ENCODE assay signal across 23 cellular contexts in genomic region chr13:68938639-68939038, GRCh38.
DNase-seq lines count a peak whose midpoint lies in the region; ATAC-seq, FAIRE-seq and TF ChIP-seq lines count a peak whose summit lies in the region.
"Had no signal": no experiment of that assay in that cellular context is flagged by ENCODE, and none has a peak within 500 bp of the region (broad histone marks: within the 10 kb centered on the region; RNA-seq: fewer than 3 reads in every experiment).

No MANE protein-coding gene starts in this region.

- H4K5ac ChIP-seq in IMR-90 (ENCODE audit: low read depth, low read length): no peak overlapping the region

- H2BK120ac ChIP-seq in IMR-90 (ENCODE audit: low read depth, low read length) (no peak overlapping the region), neuronal stem cell (ENCODE audit: low read depth, low read length) (no peak overlapping the region)

- H3K36me3 ChIP-seq in GM23338 (ENCODE audit: insufficient read depth) (no peaks in the 10 kb centered on the region), IMR-90 (ENCODE audit: control insufficient read depth, insufficient read depth, low read length) (no peaks in the 10 kb centered on the region), K562 (ENCODE audit: control insufficient read depth, insufficient read depth, low read length) (no peaks in the 10 kb centered on the region), neuronal stem cell (replicated peaks in 1 of 2; ENCODE audit: control insufficient read depth in 2 of 2, insufficient read depth in 2 of 2, low read length in 2 of 2) (no peaks in the 10 kb centered on the region)
- H3K36me3 ChIP-seq: BLaER1 had no signal

- no peaks in the 10 kb centered on the region for H3K9me2 ChIP-seq in GM23338 (ENCODE audit: insufficient read depth)

- H3K9me3 ChIP-seq in IMR-90 (ENCODE audit: control insufficient read depth, insufficient read depth, low read length) (no peaks in the 10 kb centered on the region), K562 (replicated peaks; ENCODE audit: control insufficient read depth, insufficient read depth, low read depth, low read length) (no peaks in the 10 kb centered on the region), neuronal stem cell (replicated peaks in 1 of 2; ENCODE audit: control insufficient read depth in 2 of 2, insufficient read depth in 1 of 2, low read depth in 1 of 2, low read length in 2 of 2) (no peaks in the 10 kb centered on the region)
- H3K9me3 ChIP-seq in CD4-positive, alpha-beta T cell (ENCODE audit: control insufficient read depth, low read length): no peaks in the 10 kb centered on the region
- H3K9me3 ChIP-seq: BLaER1 had no signal

- no peaks in the 10 kb centered on the region for H3K27me3 Mint-ChIP-seq in GM23338 (ENCODE audit: insufficient read depth, low read depth, poor library complexity)
- no peaks in the 10 kb centered on the region for H3K27me3 Mint-ChIP-seq in CD4-positive, alpha-beta T cell
- H3K27me3 Mint-ChIP-seq: B cell; CD4-positive, alpha-beta memory T cell had no signal

- intact Hi-C loops in IMR-90 (cut with micrococcal nuclease): no loop called here
- intact Hi-C loops in K562 (cut with micrococcal nuclease): no loop called here
- intact Hi-C loops in CD4-positive, alpha-beta T cell (cut with DNase I, micrococcal nuclease): no loop called here

- dilution Hi-C loops in IMR-90 (cut with HindIII; ENCODE audit: low sequenced_read_pairs, unreplicated experiment): no loop called here

- TF ChIP-seq RAD21 in IMR-90 (IDR thresholded peaks at IDR 0.05; ENCODE audit: low read length): no peak
- no peak for TF ChIP-seq RAD21 in K562 (CRISPR knock-in tag; conservative IDR thresholded peaks at IDR 0.05 in 1 of 2, IDR thresholded peaks at IDR 0.05 in 1 of 2)

- DNase-seq in GM23338 (ENCODE audit: low spot score) (no peak), IMR-90 (no peak), K562 (ENCODE audit: extremely low read depth in 1 of 4, low spot score in 3 of 4) (no peak), neuronal stem cell (ENCODE audit: low spot score) (no peak), putamen (ENCODE audit: low spot score) (no peak), CD1c-positive myeloid dendritic cell (ENCODE audit: extremely low spot score) (no peak), erythroblast (lab: John Stamatoyannopoulos, UW) (no peak)
- no peak for DNase-seq in CD4-positive, alpha-beta T cell
- DNase-seq: Calu3; CD4-positive, alpha-beta memory T cell; COR-L47; DMS53; DMS79 treated with DMSO at 0.1 percent for 48 hours; GF-D8; H7; HFFc6 had no signal

- no peak overlapping the region for H3K56ac ChIP-seq in IMR-90 (ENCODE audit: extremely low read depth, insufficient read depth, low read length)

- no peak overlapping the region for H4K8ac ChIP-seq in IMR-90 (ENCODE audit: low read depth in 2 of 2, low read length in 2 of 2)
- H4K8ac ChIP-seq in neuronal stem cell (ENCODE audit: low read depth, low read length): no peak overlapping the region

- no TSS peak for BruUV-seq in IMR-90 (replicated peaks; lab: Mats Ljungman, UMichigan)
- no TSS peak for BruUV-seq in K562 (replicated peaks; lab: Mats Ljungman, UMichigan)

- peaks cover 14% of the 10 kb centered on the region for H3K4me1 Mint-ChIP-seq in GM23338
- no peaks in the 10 kb centered on the region for H3K4me1 Mint-ChIP-seq in CD4-positive, alpha-beta T cell (ENCODE audit: low read depth)
- H3K4me1 Mint-ChIP-seq: B cell; CD4-positive, alpha-beta memory T cell had no signal

- H2AFZ ChIP-seq in GM23338 (peak overlapping the region; percentile 5; the same call in 1 of the 2 replicates), IMR-90 (replicated peaks; ENCODE audit: low read length, poor library complexity) (no peak overlapping the region), K562 (ENCODE audit: low read depth, low read length) (no peak overlapping the region), neuronal stem cell (ENCODE audit: low read length) (peak overlapping the region; percentile 29)

- no peak overlapping the region for H2BK20ac ChIP-seq in IMR-90 (ENCODE audit: low read depth, low read length)

- TF ChIP-seq EP300 in K562 (IDR thresholded peaks at IDR 0.05; ENCODE audit: low read length): no peak

- no peak overlapping the region for H2BK12ac ChIP-seq in neuronal stem cell (ENCODE audit: low read length)

- H3K4me1 ChIP-seq in GM23338 (ENCODE audit: insufficient read depth) (peaks cover 22% of the 10 kb centered on the region), IMR-90 (ENCODE audit: control insufficient read depth, insufficient read depth, low read length) (no peaks in the 10 kb centered on the region), K562 (replicated peaks in 1 of 2; ENCODE audit: control insufficient read depth in 2 of 2, insufficient read depth in 2 of 2, low read length in 2 of 2) (no peaks in the 10 kb centered on the region), neuronal stem cell (ENCODE audit: control insufficient read depth in 2 of 2, insufficient read depth in 1 of 2, low read depth in 1 of 2, low read length in 2 of 2) (peaks cover 0 to 2% of the 10 kb centered on the region in 2 donors)
- H3K4me1 ChIP-seq: BLaER1 had no signal

- no peaks in the 10 kb centered on the region for H3K79me1 ChIP-seq in IMR-90 (ENCODE audit: low read depth in 1 of 2, low read length in 2 of 2)
- H3K79me1 ChIP-seq in neuronal stem cell (ENCODE audit: low read depth, low read length): no peaks in the 10 kb centered on the region

- no peak overlapping the region for H3K23ac ChIP-seq in IMR-90 (ENCODE audit: low read depth, low read length)
- no peak overlapping the region for H3K23ac ChIP-seq in neuronal stem cell (ENCODE audit: low read depth, low read length, poor library complexity)

- H4K20me1 ChIP-seq in GM23338 (replicated peaks; ENCODE audit: insufficient read depth) (no peaks in the 10 kb centered on the region), IMR-90 (ENCODE audit: insufficient read depth, low read length) (no peaks in the 10 kb centered on the region), K562 (replicated peaks; ENCODE audit: control insufficient read depth, insufficient read depth, low read length) (no peaks in the 10 kb centered on the region)
- H4K20me1 ChIP-seq: BLaER1 had no signal

- H4K91ac ChIP-seq in IMR-90 (ENCODE audit: insufficient read depth, low read depth, low read length): no peak overlapping the region
- no peak overlapping the region for H4K91ac ChIP-seq in neuronal stem cell (ENCODE audit: low read depth, low read length, poor library complexity)

- no peak overlapping the region for H3K18ac ChIP-seq in IMR-90 (ENCODE audit: low read depth, low read length)
- no peak overlapping the region for H3K18ac ChIP-seq in neuronal stem cell (ENCODE audit: low read length)

- no peaks in the 10 kb centered on the region for H3K9me3 Mint-ChIP-seq in GM23338
- peaks cover 18% of the 10 kb centered on the region for H3K9me3 Mint-ChIP-seq in CD4-positive, alpha-beta T cell

- peaks cover 3% of the 10 kb centered on the region; the same call in 1 of the 3 replicates for H3K36me3 Mint-ChIP-seq in GM23338 (ENCODE audit: low read depth)
- no peaks in the 10 kb centered on the region for H3K36me3 Mint-ChIP-seq in CD4-positive, alpha-beta T cell (ENCODE audit: low read depth)
- H3K36me3 Mint-ChIP-seq: CD4-positive, alpha-beta memory T cell had no signal

- H3K4ac ChIP-seq in IMR-90 (ENCODE audit: low read depth, low read length) (no peak overlapping the region), neuronal stem cell (ENCODE audit: low read length) (no peak overlapping the region)

- H2AK9ac ChIP-seq in IMR-90 (replicated peaks; ENCODE audit: low read depth, low read length, poor library complexity): no peak overlapping the region

- POLR2A ChIA-PET in IMR-90 (lab: Charles Lee; ENCODE audit: unreplicated experiment) (no interaction called here), K562 (lab: Yijun Ruan, JAX) (no interaction called here)
- POLR2A ChIA-PET in CD4-positive, alpha-beta T cell (lab: Charles Lee): no interaction called here

- H3F3A ChIP-seq in GM23338 (replicated peaks; ENCODE audit: low read depth): no peaks in the 10 kb centered on the region

- no peak overlapping the region for H3K4me2 ChIP-seq in GM23338
- H3K4me2 ChIP-seq in IMR-90 (ENCODE audit: low read depth, low read length): no peak overlapping the region
- no peak overlapping the region for H3K4me2 ChIP-seq in K562 (ENCODE audit: insufficient read depth, low read length)
- H3K4me2 ChIP-seq in neuronal stem cell (ENCODE audit: insufficient read depth, low read length, poor library complexity, severe bottlenecking): no peak overlapping the region
- H3K4me2 ChIP-seq: BLaER1 had no signal

- H3K79me2 ChIP-seq in GM23338 (replicated peaks; ENCODE audit: insufficient read depth): no peaks in the 10 kb centered on the region
- no peaks in the 10 kb centered on the region for H3K79me2 ChIP-seq in K562 (ENCODE audit: control insufficient read depth, insufficient read depth, low read length)

- 73% methylated on average over 2 of the region's 5 CpGs; no CpG with 5 or more reads in 1 of the 2 experiments for WGBS in IMR-90 (ENCODE audit: extremely low coverage in 2 of 2, insufficient read length in 1 of 2), 2 experiments
- WGBS in K562 (ENCODE audit: insufficient coverage, low coverage, missing lambda C conversion rate): 3% methylated on average over 4 of the region's 5 CpGs
- WGBS in neuronal stem cell (ENCODE audit: extremely low coverage in 2 of 2, insufficient read length in 2 of 2, insufficient replicate concordance in 1 of 2), 2 donors: no CpG with 5 or more reads among the region's 5 CpGs

- in situ Hi-C loops in IMR-90 (cut with MboI; ENCODE audit: low sequenced_read_pairs) (no loop called here), K562 (cut with MboI) (no loop called here)

- H2AK5ac ChIP-seq in IMR-90 (ENCODE audit: low read depth, low read length) (no peak overlapping the region), neuronal stem cell (ENCODE audit: low read depth, low read length) (no peak overlapping the region)

- H3K27ac Mint-ChIP-seq in GM23338: no peak overlapping the region
- no peak overlapping the region for H3K27ac Mint-ChIP-seq in CD4-positive, alpha-beta T cell
- H3K27ac Mint-ChIP-seq: B cell; CD4-positive, alpha-beta memory T cell; HFFc6 had no signal

- no peaks in the 10 kb centered on the region for H3K27me3 ChIP-seq in GM23338 (ENCODE audit: insufficient read depth)
- no peaks in the 10 kb centered on the region for H3K27me3 ChIP-seq in IMR-90 (ENCODE audit: control insufficient read depth, insufficient read depth, low read length)
- H3K27me3 ChIP-seq in K562 (ENCODE audit: control insufficient read depth in 2 of 2, insufficient read depth in 2 of 2, low read length in 2 of 2): no peaks in the 10 kb centered on the region
- H3K27me3 ChIP-seq in neuronal stem cell (ENCODE audit: control insufficient read depth in 3 of 3, insufficient read depth in 3 of 3, low read depth in 1 of 3, low read length in 3 of 3): no peaks in the 10 kb centered on the region
- H3K27me3 ChIP-seq in CD4-positive, alpha-beta T cell (ENCODE audit: control insufficient read depth, insufficient read depth, low read length): no peaks in the 10 kb centered on the region
- H3K27me3 ChIP-seq: BLaER1 had no signal

- no peak for TF ChIP-seq POLR2A in IMR-90 (IDR thresholded peaks at IDR 0.05; ENCODE audit: low read depth, low read length)
- TF ChIP-seq POLR2A in K562 (conservative IDR thresholded peaks at IDR 0.05): no peak
- TF ChIP-seq POLR2A in erythroblast (IDR thresholded peaks at IDR 0.05; ENCODE audit: low read length): no peak

- TF ChIP-seq CTCF in GM23338 (conservative IDR thresholded peaks at IDR 0.05; ENCODE audit: low read depth in 2 of 2) (no peak), IMR-90 (conservative IDR thresholded peaks at IDR 0.05; ENCODE audit: low read depth, low read length) (no peak), K562 (IDR thresholded peaks at IDR 0.05 in 2 of 3, conservative IDR thresholded peaks at IDR 0.05 in 1 of 3; ENCODE audit: insufficient read depth in 2 of 3, low read depth in 1 of 3, low read length in 3 of 3) (no peak)
- TF ChIP-seq CTCF in CD4-positive, alpha-beta T cell (IDR thresholded peaks at IDR 0.05): no peak

- H2BK15ac ChIP-seq in IMR-90 (ENCODE audit: low read depth, low read length) (no peak overlapping the region), neuronal stem cell (ENCODE audit: low read length) (no peak overlapping the region)

- no peak for FAIRE-seq in K562 (lab: Jason Lieb, UNC)
- FAIRE-seq: GM12891, GM18507, H1 had no signal

- H3K4me3 ChIP-seq in GM23338 (no peak overlapping the region), IMR-90 (ENCODE audit: insufficient read depth, low read depth, low read length) (no peak overlapping the region), K562 (no peak overlapping the region), neuronal stem cell (ENCODE audit: low read length in 2 of 2) (no peak overlapping the region)
- H3K4me3 ChIP-seq: BLaER1 had no signal

- ATAC-seq in GM23338: no peak
- ATAC-seq in IMR-90 (ENCODE audit: low read depth): no peak
- no peak for ATAC-seq in K562
- ATAC-seq in CD4-positive, alpha-beta T cell (ENCODE audit: poor library complexity): no peak
- ATAC-seq: HCT116 had no signal

- H3K14ac ChIP-seq in IMR-90 (replicated peaks; ENCODE audit: low read depth, low read length) (no peak overlapping the region), neuronal stem cell (ENCODE audit: low read length) (no peak overlapping the region)

- H2BK5ac ChIP-seq in IMR-90 (ENCODE audit: low read depth, low read length, poor library complexity, severe bottlenecking) (no peak overlapping the region), neuronal stem cell (ENCODE audit: low read length) (no peak overlapping the region)

- no peak overlapping the region for H3K9ac ChIP-seq in IMR-90 (ENCODE audit: low read depth, low read length)
- no peak overlapping the region for H3K9ac ChIP-seq in K562 (ENCODE audit: insufficient read depth in 1 of 2, low read depth in 2 of 2, low read length in 2 of 2)
- no peak overlapping the region for H3K9ac ChIP-seq in neuronal stem cell (ENCODE audit: low read depth, low read length, poor library complexity)
- H3K9ac ChIP-seq: BLaER1 had no signal

- H3K9me1 ChIP-seq in IMR-90 (ENCODE audit: insufficient read depth, low read length) (no peaks in the 10 kb centered on the region), K562 (ENCODE audit: control insufficient read depth, insufficient read depth, low read length) (no peaks in the 10 kb centered on the region)

- no peak overlapping the region for H3K27ac ChIP-seq in GM23338 (ENCODE audit: low read depth)
- H3K27ac ChIP-seq in IMR-90 (ENCODE audit: insufficient read depth, low read length): no peak overlapping the region
- H3K27ac ChIP-seq in K562 (ENCODE audit: extremely low read depth, low read depth, low read length): no peak overlapping the region
- no peak overlapping the region for H3K27ac ChIP-seq in neuronal stem cell (replicated peaks; ENCODE audit: low read length)
- H3K27ac ChIP-seq in CD4-positive, alpha-beta T cell (ENCODE audit: low read depth, low read length): no peak overlapping the region
- H3K27ac ChIP-seq: BLaER1, C4-2B had no signal

- CTCF ChIA-PET in IMR-90 (lab: Yijun Ruan, JAX): no interaction called here
- CTCF ChIA-PET in K562 (lab: Yijun Ruan, JAX; ENCODE audit: low intra/inter-chr PET ratio): no interaction called here
- CTCF ChIA-PET in CD4-positive, alpha-beta T cell (lab: Charles Lee): no interaction called here

- H3K4me3 Mint-ChIP-seq in GM23338: no peak overlapping the region
- no peak overlapping the region for H3K4me3 Mint-ChIP-seq in CD4-positive, alpha-beta T cell
- H3K4me3 Mint-ChIP-seq: B cell; CD4-positive, alpha-beta memory T cell; HFFc6 had no signal

Comparison
In these comparisons a context has a peak if more than half of its experiments do, and no peak if none do; other contexts are left out.
1. H2AFZ ChIP-seq: peak in GM23338 (single experiment) and neuronal stem cell (single experiment); none in IMR-90 (single experiment) and K562 (single experiment).